12 cellular contexts compared by ENCODE assay signal in genomic region chr1:207852576-207853371, GRCh38. TPM values are rescaled to one million over a fixed set of nuclear protein-coding genes. Genes with fewer than 3 reads are reported as not detected.
DNase-seq lines count a peak whose midpoint lies in the region; ATAC-seq and TF ChIP-seq lines count a peak whose summit lies in the region.
"Had no signal": no experiment of that assay in that cellular context is flagged by ENCODE, and none has a peak within 500 bp of the region (broad histone marks: within the 10 kb centered on the region; RNA-seq: fewer than 3 reads in every experiment).

No MANE protein-coding gene starts in this region.

- no peak for TF ChIP-seq POLR2A in heart left ventricle (IDR thresholded peaks at IDR 0.05)

- H3K36me3 Mint-ChIP-seq in activated T-helper 1 cell treated with anti-CD3 and anti-CD28 coated beads, Interleukin-12 subunit alpha, Interleukin-12 subunit beta, Interleukin-2, Interleukin-4 antibody, amounts not matched to agents 30 ng/mL and 10 ng/mL and 1 ng/mL, durations not matched to agents 14 hours and 24 hours and 36 hours (ENCODE audit: low read depth), result peaks cover 42% of the 10 kb centered on the region
- H3K36me3 Mint-ChIP-seq in naive thymus-derived CD4-positive, alpha-beta T cell, result peaks cover 0 to 36% (median 27%) of the 10 kb centered on the region in 5 donors

- TF ChIP-seq CTCF in heart left ventricle (IDR thresholded peaks at IDR 0.05), result no peak
- TF ChIP-seq CTCF in upper lobe of right lung (IDR thresholded peaks at IDR 0.05), result no peak
- TF ChIP-seq CTCF in GM13976 (IDR thresholded peaks at IDR 0.05; ENCODE audit: borderline replicate concordance, control extremely low read depth, extremely low read depth, insufficient read depth, missing control alignments), result no peak

- CTCF ChIA-PET in naive thymus-derived CD4-positive, alpha-beta T cell (lab: Charles Lee), result interaction anchor here (0.6 to 1.5 kb wide), 6 partner anchors 12 to 144 kb away, joined by 3 to 6 read pairs (median 4); no protein-coding TSS in a partner anchor

- no peaks in the 10 kb centered on the region for H3K9me3 ChIP-seq in heart left ventricle
- H3K9me3 ChIP-seq in naive thymus-derived CD4-positive, alpha-beta T cell (ENCODE audit: control insufficient read depth in 2 of 3, low read length in 3 of 3), result no peaks in the 10 kb centered on the region
- H3K9me3 ChIP-seq in upper lobe of right lung, result no peaks in the 10 kb centered on the region
- H3K9me3 ChIP-seq: SJSA1 had no signal

- H3K4me1 ChIP-seq in heart left ventricle, result peaks cover 21 to 95% (median 81%) of the 10 kb centered on the region in 12 donors
- H3K4me1 ChIP-seq in naive thymus-derived CD4-positive, alpha-beta T cell (ENCODE audit: control insufficient read depth in 2 of 2, insufficient read depth in 2 of 2, low read length in 2 of 2), result peaks cover 57 to 82% of the 10 kb centered on the region in 2 donors
- H3K4me1 ChIP-seq in upper lobe of right lung, result peaks cover 68% of the 10 kb centered on the region

- no peaks in the 10 kb centered on the region for H3K27me3 Mint-ChIP-seq in activated T-helper 1 cell treated with anti-CD3 and anti-CD28 coated beads, Interleukin-12 subunit alpha, Interleukin-12 subunit beta, Interleukin-2, Interleukin-4 antibody, amounts not matched to agents 30 ng/mL and 10 ng/mL and 1 ng/mL, durations not matched to agents 14 hours and 24 hours and 36 hours (ENCODE audit: insufficient read depth)
- no peaks in the 10 kb centered on the region for H3K27me3 Mint-ChIP-seq in naive thymus-derived CD4-positive, alpha-beta T cell

- H3K27ac Mint-ChIP-seq in activated T-helper 1 cell treated with anti-CD3 and anti-CD28 coated beads, Interleukin-12 subunit alpha, Interleukin-12 subunit beta, Interleukin-2, Interleukin-4 antibody, amounts not matched to agents 30 ng/mL and 10 ng/mL and 1 ng/mL, durations not matched to agents 14 hours and 24 hours and 36 hours, result peak overlapping the region; percentile 6
- peak overlapping the region; percentile 43 to 88 (median 62) for H3K27ac Mint-ChIP-seq in naive thymus-derived CD4-positive, alpha-beta T cell

- 48 to 57% (median 51%) methylated on average over 9 of the region's 9 CpGs for WGBS in heart left ventricle, 4 donors

- peaks cover 0 to 34% (median 9%) of the 10 kb centered on the region in 9 donors for H3K36me3 ChIP-seq in heart left ventricle
- H3K36me3 ChIP-seq in naive thymus-derived CD4-positive, alpha-beta T cell (ENCODE audit: control insufficient read depth in 2 of 3, insufficient read depth in 3 of 3, low read length in 3 of 3), result peaks cover 0 to 9% (median 5%) of the 10 kb centered on the region in 3 experiments
- peaks cover 11% of the 10 kb centered on the region for H3K36me3 ChIP-seq in upper lobe of right lung
- H3K36me3 ChIP-seq: SJSA1 had no signal

- H3K4me3 Mint-ChIP-seq in activated T-helper 1 cell treated with anti-CD3 and anti-CD28 coated beads, Interleukin-12 subunit alpha, Interleukin-12 subunit beta, Interleukin-2, Interleukin-4 antibody, amounts not matched to agents 30 ng/mL and 10 ng/mL and 1 ng/mL, durations not matched to agents 14 hours and 24 hours and 36 hours, result no peak overlapping the region
- H3K4me3 Mint-ChIP-seq in naive thymus-derived CD4-positive, alpha-beta T cell, result peak overlapping the region; percentile 35 to 72 (median 58)

- H3K4me3 ChIP-seq in heart left ventricle (no peak overlapping the region), upper lobe of right lung (no peak overlapping the region)
- H3K4me3 ChIP-seq in naive thymus-derived CD4-positive, alpha-beta T cell (ENCODE audit: low read length), result no peak overlapping the region
- H3K4me3 ChIP-seq: SJSA1 had no signal

- H3K27me3 ChIP-seq in heart left ventricle (no peaks in the 10 kb centered on the region), upper lobe of right lung (no peaks in the 10 kb centered on the region)
- no peaks in the 10 kb centered on the region for H3K27me3 ChIP-seq in naive thymus-derived CD4-positive, alpha-beta T cell (ENCODE audit: control insufficient read depth in 2 of 2, insufficient read depth in 2 of 2, low read length in 2 of 2)
- H3K27me3 ChIP-seq: SJSA1 had no signal

- peaks cover 84% of the 10 kb centered on the region for H3K4me1 Mint-ChIP-seq in activated T-helper 1 cell treated with anti-CD3 and anti-CD28 coated beads, Interleukin-12 subunit alpha, Interleukin-12 subunit beta, Interleukin-2, Interleukin-4 antibody, amounts not matched to agents 30 ng/mL and 10 ng/mL and 1 ng/mL, durations not matched to agents 14 hours and 24 hours and 36 hours (ENCODE audit: low read depth)
- peaks cover 81 to 97% (median 89%) of the 10 kb centered on the region in 7 donors for H3K4me1 Mint-ChIP-seq in naive thymus-derived CD4-positive, alpha-beta T cell

- no peaks in the 10 kb centered on the region for H3K9me3 Mint-ChIP-seq in activated T-helper 1 cell treated with anti-CD3 and anti-CD28 coated beads, Interleukin-12 subunit alpha, Interleukin-12 subunit beta, Interleukin-2, Interleukin-4 antibody, amounts not matched to agents 30 ng/mL and 10 ng/mL and 1 ng/mL, durations not matched to agents 14 hours and 24 hours and 36 hours
- peaks cover 0 to 1% (median 0%) of the 10 kb centered on the region in 11 donors for H3K9me3 Mint-ChIP-seq in naive thymus-derived CD4-positive, alpha-beta T cell

- intact Hi-C loops in heart left ventricle (cut with DNase I), result no loop called here
- intact Hi-C loops in left ventricle myocardium superior (cut with micrococcal nuclease), result no loop called here
- intact Hi-C loops in activated T-helper 1 cell treated with anti-CD3 and anti-CD28 coated beads, Interleukin-12 subunit alpha, Interleukin-12 subunit beta, Interleukin-2, Interleukin-4 antibody, amounts not matched to agents 30 ng/mL and 10 ng/mL and 1 ng/mL, durations not matched to agents 14 hours and 24 hours and 36 hours (cut with micrococcal nuclease), result no loop called here
- intact Hi-C loops in naive thymus-derived CD4-positive, alpha-beta T cell (cut with micrococcal nuclease), result loop anchor here in 1 of 2 donors (1.0 to 2.0 kb wide), 2 partner anchors 9 to 16 kb away; no protein-coding TSS in a partner anchor
- intact Hi-C loops in upper lobe of right lung (cut with DNase I), result no loop called here

- ATAC-seq in heart left ventricle (no peak), left ventricle myocardium superior (no peak), upper lobe of right lung (no peak), HG03469 (IDR thresholded peaks at IDR 0.05; ENCODE audit: unreplicated experiment) (no peak)
- ATAC-seq in naive thymus-derived CD4-positive, alpha-beta T cell, result no peak

- no peak for DNase-seq in heart left ventricle
- no peak for DNase-seq in left ventricle myocardium superior
- no peak for DNase-seq in activated T-helper 1 cell treated with anti-CD3 and anti-CD28 coated beads, Interleukin-12 subunit alpha, Interleukin-12 subunit beta, Interleukin-2, Interleukin-4 antibody, amounts not matched to agents 30 ng/mL and 10 ng/mL and 1 ng/mL, durations not matched to agents 14 hours and 24 hours and 36 hours (ENCODE audit: low spot score)
- DNase-seq in naive thymus-derived CD4-positive, alpha-beta T cell, result no peak
- no peak for DNase-seq in upper lobe of right lung
- no peak for DNase-seq in GM13976 (ENCODE audit: low spot score)
- DNase-seq in cerebellum (ENCODE audit: low spot score), result no peak
- DNase-seq: cortex of kidney, DMS53 had no signal

- POLR2A ChIA-PET in naive thymus-derived CD4-positive, alpha-beta T cell (lab: Charles Lee), result interaction anchor here (1.0 to 2.7 kb wide), 3 partner anchors 10 to 29 kb away, joined by 3 to 8 read pairs (median 4); no protein-coding TSS in a partner anchor

- in situ Hi-C loops in GM13976 (cut with MboI; ENCODE audit: low sequenced_read_pairs, unreplicated experiment), result no loop called here

- H3K27ac ChIP-seq in heart left ventricle (peak overlapping the region; percentile 0 to 63 (median 58)), upper lobe of right lung (peak overlapping the region; percentile 28)
- H3K27ac ChIP-seq in naive thymus-derived CD4-positive, alpha-beta T cell (ENCODE audit: low read depth, low read length), result no peak overlapping the region
- H3K27ac ChIP-seq: SJSA1 had no signal

RNA-seq across cellular contexts. Expression of gene CD34, which starts 58.2 kb away (rescaled TPM):
- total RNA-seq in heart left ventricle (100 to 1,000 TPM in 1 of 9 donors, 10 to 100 TPM in 8; 43.6 to 103 (median 63.8) TPM), left ventricle myocardium superior (72.1 TPM), upper lobe of right lung (50.7 TPM), cerebellum (2.8 TPM)
- polyA plus RNA-seq in heart left ventricle, result 10 to 100 TPM; 37.4 to 41.8 TPM
- total RNA-seq in activated T-helper 1 cell treated with anti-CD3 and anti-CD28 coated beads, Interleukin-12 subunit alpha, Interleukin-12 subunit beta, Interleukin-2, Interleukin-4 antibody, amounts not matched to agents 30 ng/mL and 10 ng/mL and 1 ng/mL, durations not matched to agents 14 hours and 24 hours and 36 hours, result not detected in 2 replicates
- total RNA-seq in naive thymus-derived CD4-positive, alpha-beta T cell, result 1 to 10 TPM in 1 of 5 experiments, under 1 TPM in 3, not detected in 1; 0.02 to 3.4 (median 0.39) TPM
- not detected for polyA plus RNA-seq in naive thymus-derived CD4-positive, alpha-beta T cell
- total RNA-seq: NCI-H460 had no signal

Comparison
In these comparisons a context has a peak if more than half of its experiments do, and no peak if none do; other contexts are left out.
1. RNA of gene CD34, which starts 58.2 kb away (total RNA-seq): 72.1 TPM in left ventricle myocardium superior (single experiment), 43.6 to 103 TPM in heart left ventricle and 50.7 TPM in upper lobe of right lung (single experiment); 2.8 TPM in cerebellum (single experiment), 0.02 to 3.4 TPM in naive thymus-derived CD4-positive, alpha-beta T cell and not detected in activated T-helper 1 cell treated with anti-CD3 and anti-CD28 coated beads, Interleukin-12 subunit alpha, Interleukin-12 subunit beta, Interleukin-2, Interleukin-4 antibody, amounts not matched to agents 30 ng/mL and 10 ng/mL and 1 ng/mL, durations not matched to agents 14 hours and 24 hours and 36 hours; every median in the first group is over 10 times any median in the second.